ENCODE assay signal across 8 cellular contexts in genomic region chr2:158458617-158458920, GRCh38. TPM values are rescaled to one million over a fixed set of nuclear protein-coding genes. Genes with fewer than 3 reads are reported as not detected.
A peak's percentile ranks its signal among the peaks of the same experiment; 100 is the strongest.
DNase-seq lines count a peak whose midpoint lies in the region; ATAC-seq and TF ChIP-seq lines count a peak whose summit lies in the region.

No MANE protein-coding gene starts in this region.

- H3K27ac ChIP-seq in left lung (peak overlapping the region in 1 of 2 donors; percentile 86), thoracic aorta (peak overlapping the region in 1 of 2 donors; percentile 82)

- no peaks in the 10 kb centered on the region for H3K27me3 ChIP-seq in left lung
- no peaks in the 10 kb centered on the region for H3K27me3 ChIP-seq in thoracic aorta (replicated peaks; ENCODE audit: insufficient read depth)

- no peak overlapping the region for H3K27ac Mint-ChIP-seq in activated T-cell treated with anti-CD3 and anti-CD28 coated beads, Interleukin-2, amount 50 U/mL, for 24 hours
- no peak overlapping the region for H3K27ac Mint-ChIP-seq in activated naive CD8-positive, alpha-beta T cell treated with anti-CD3 and anti-CD28 coated beads, Interleukin-2, amount 10 ng/mL, durations not matched to agents 7 days and 5 days

- peak overlapping the region; percentile 87 to 97 for H3K4me3 ChIP-seq in left lung
- peak overlapping the region; percentile 93 for H3K4me3 ChIP-seq in thoracic aorta

- no peaks in the 10 kb centered on the region for H3K36me3 ChIP-seq in left lung
- no peaks in the 10 kb centered on the region for H3K36me3 ChIP-seq in thoracic aorta

- H3K9me3 ChIP-seq in left lung (no peaks in the 10 kb centered on the region), thoracic aorta (no peaks in the 10 kb centered on the region)

- POLR2A ChIA-PET in activated naive CD8-positive, alpha-beta T cell treated with anti-CD3 and anti-CD28 coated beads, Interleukin-2, amount 10 ng/mL, durations not matched to agents 7 days and 5 days (lab: Charles Lee) = no interaction called here

- H3K4me1 ChIP-seq in left lung (peaks cover 0 to 47% of the 10 kb centered on the region in 2 donors), thoracic aorta (ENCODE audit: control insufficient read depth in 1 of 2, low read depth in 2 of 2) (peaks cover 0 to 20% of the 10 kb centered on the region in 2 donors)

- intact Hi-C loops in left lung (cut with DNase I) = loop anchor here in 1 of 2 donors (10.0 kb wide), 1 partner anchor 274 kb away; no protein-coding TSS in a partner anchor

- no peaks in the 10 kb centered on the region for H3K9me3 Mint-ChIP-seq in activated T-cell treated with anti-CD3 and anti-CD28 coated beads, Interleukin-2, amount 50 U/mL, for 24 hours
- no peaks in the 10 kb centered on the region for H3K9me3 Mint-ChIP-seq in activated naive CD8-positive, alpha-beta T cell treated with anti-CD3 and anti-CD28 coated beads, Interleukin-2, amount 10 ng/mL, durations not matched to agents 7 days and 5 days

- peaks cover 10% of the 10 kb centered on the region for H3K36me3 Mint-ChIP-seq in activated T-cell treated with anti-CD3 and anti-CD28 coated beads, Interleukin-2, amount 50 U/mL, for 24 hours (ENCODE audit: low read depth)
- H3K36me3 Mint-ChIP-seq in activated naive CD8-positive, alpha-beta T cell treated with anti-CD3 and anti-CD28 coated beads, Interleukin-2, amount 10 ng/mL, durations not matched to agents 7 days and 5 days = peaks cover 2% of the 10 kb centered on the region

- H3K4me3 Mint-ChIP-seq in activated T-cell treated with anti-CD3 and anti-CD28 coated beads, Interleukin-2, amount 50 U/mL, for 24 hours = peak overlapping the region; percentile 93
- H3K4me3 Mint-ChIP-seq in activated naive CD8-positive, alpha-beta T cell treated with anti-CD3 and anti-CD28 coated beads, Interleukin-2, amount 10 ng/mL, durations not matched to agents 7 days and 5 days = peak overlapping the region; percentile 91

- no peak for ATAC-seq in activated naive CD8-positive, alpha-beta T cell treated with anti-CD3 and anti-CD28 coated beads, Interleukin-2, amount 10 ng/mL, durations not matched to agents 7 days and 5 days (ENCODE audit: low read depth)
- ATAC-seq in left lung (no peak), thoracic aorta (ENCODE audit: insufficient number of reproducible peaks, low FRiP score, low read depth) (no peak)

- no peak for TF ChIP-seq CTCF in left lung (IDR thresholded peaks at IDR 0.05)
- no peak for TF ChIP-seq CTCF in thoracic aorta (IDR thresholded peaks at IDR 0.05)

- peaks cover 12% of the 10 kb centered on the region for H3K27me3 Mint-ChIP-seq in activated T-cell treated with anti-CD3 and anti-CD28 coated beads, Interleukin-2, amount 50 U/mL, for 24 hours
- peaks cover 23% of the 10 kb centered on the region for H3K27me3 Mint-ChIP-seq in activated naive CD8-positive, alpha-beta T cell treated with anti-CD3 and anti-CD28 coated beads, Interleukin-2, amount 10 ng/mL, durations not matched to agents 7 days and 5 days

- H3K4me1 Mint-ChIP-seq in activated T-cell treated with anti-CD3 and anti-CD28 coated beads, Interleukin-2, amount 50 U/mL, for 24 hours (ENCODE audit: low read depth) = peaks cover 28% of the 10 kb centered on the region
- H3K4me1 Mint-ChIP-seq in activated naive CD8-positive, alpha-beta T cell treated with anti-CD3 and anti-CD28 coated beads, Interleukin-2, amount 10 ng/mL, durations not matched to agents 7 days and 5 days = peaks cover 23% of the 10 kb centered on the region

- DNase-seq in activated T-cell treated with anti-CD3 and anti-CD28 coated beads, Interleukin-2, amount 50 U/mL, for 24 hours = no peak
- no peak for DNase-seq in activated T-cell treated with anti-CD3 and anti-CD28 coated beads, Interleukin-2, amount 50 U/mL, for 1 hour
- no peak for DNase-seq in activated naive CD8-positive, alpha-beta T cell treated with anti-CD3 and anti-CD28 coated beads, Interleukin-2, amount 10 ng/mL, durations not matched to agents 7 days and 5 days
- DNase-seq in left lung (no peak), thoracic aorta (ENCODE audit: low spot score) (no peak), NCI-H82 (lab: John Stamatoyannopoulos, UW) (no peak), NCI-H1048 (lab: John Stamatoyannopoulos, UW) (no peak), SW 1271 (lab: John Stamatoyannopoulos, UW) (no peak)

RNA-seq across cellular contexts. Expression of gene PKP4, which starts 1.8 kb away (rescaled TPM):
- 10 to 100 TPM; 37.0 to 37.8 TPM for total RNA-seq in activated naive CD8-positive, alpha-beta T cell treated with anti-CD3 and anti-CD28 coated beads, Interleukin-2, amount 10 ng/mL, durations not matched to agents 7 days and 5 days
- total RNA-seq in left lung (10 to 100 TPM; 48.3 to 57.8 TPM), thoracic aorta (10 to 100 TPM; 28.0 to 49.1 TPM)

RNA-seq across cellular contexts. Expression of gene CCDC148, which starts 2.0 kb away (rescaled TPM):
- total RNA-seq in activated naive CD8-positive, alpha-beta T cell treated with anti-CD3 and anti-CD28 coated beads, Interleukin-2, amount 10 ng/mL, durations not matched to agents 7 days and 5 days = not detected
- total RNA-seq in left lung (1 to 10 TPM in 1 of 2 donors, under 1 TPM in 1; 0.64 to 1.3 TPM), thoracic aorta (under 1 TPM in 1 of 2 donors, not detected in 1; 0.71 TPM)
